Comparison of ENCODE assay signal across 8 cellular contexts in the genomic region with DNA sequence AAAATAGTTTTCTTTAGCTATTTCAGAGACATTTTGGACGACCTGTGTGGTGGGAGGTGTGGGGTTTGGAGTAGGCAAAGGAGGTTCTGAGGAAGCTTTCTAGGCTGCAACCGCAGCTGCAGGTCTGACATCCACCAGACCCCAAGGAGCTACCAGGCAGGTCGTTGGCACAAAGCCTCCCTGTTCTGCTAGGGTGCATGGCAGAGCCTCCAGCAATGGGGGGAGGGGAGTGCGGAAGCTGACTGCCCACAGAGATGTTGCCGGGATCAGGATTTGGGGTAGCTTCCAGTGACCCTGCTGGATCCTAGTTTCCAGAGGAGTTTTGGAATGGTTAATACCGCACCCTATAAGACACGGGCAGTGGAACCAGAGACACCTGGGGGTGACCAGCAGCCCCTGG. TPM values are rescaled to one million over a fixed set of nuclear protein-coding genes. Genes with fewer than 3 reads are reported as not detected.
DNase-seq lines count a peak whose midpoint lies in the region; ATAC-seq and TF ChIP-seq lines count a peak whose summit lies in the region.

No MANE protein-coding gene starts in this region.

- H3K9me3 ChIP-seq in SJCRH30 (replicated peaks): no peaks in the 10 kb centered on the region

- ATAC-seq in foreskin keratinocyte (peak; percentile 20), GM21786 (IDR thresholded peaks at IDR 0.05; ENCODE audit: unreplicated experiment) (no peak), GM21390 (IDR thresholded peaks at IDR 0.05; ENCODE audit: unreplicated experiment) (no peak)

- H3K27ac ChIP-seq in SJCRH30 (no peak overlapping the region), foreskin keratinocyte (peak overlapping the region; percentile 61)

- no peaks in the 10 kb centered on the region for H3K36me3 ChIP-seq in SJCRH30

- H3K4me1 ChIP-seq in SJCRH30: peaks cover under 1% of the 10 kb centered on the region; the same call in 1 of the 2 replicates
- peaks cover 8% of the 10 kb centered on the region for H3K4me1 ChIP-seq in foreskin keratinocyte

- H3K27me3 ChIP-seq in SJCRH30: no peaks in the 10 kb centered on the region
- H3K27me3 ChIP-seq in foreskin keratinocyte: no peaks in the 10 kb centered on the region

- DNase-seq in EH (ENCODE audit: low read depth) (peak; percentile 44), SJCRH30 (peak in 1 of 2 experiments; percentile 14), foreskin keratinocyte (peak; percentile 10 to 17), renal cortical epithelial cell (ENCODE audit: low read depth) (peak; percentile 15), AG08395 (ENCODE audit: low spot score) (no peak), glomerular visceral epithelial cell (ENCODE audit: extremely low spot score) (no peak)

- peak overlapping the region; percentile 62 for H3K4me3 ChIP-seq in SJCRH30

- no peak for TF ChIP-seq CTCF in foreskin keratinocyte (conservative IDR thresholded peaks at IDR 0.05)

RNA-seq across cellular contexts. Expression of a gene that starts 58.4 kb away (rescaled TPM):
- total RNA-seq in SJCRH30 (2014; rRNA removed; shearing (Covaris generic)): 6.0 and 7.4 TPM in 2 replicates
- total RNA-seq in foreskin keratinocyte (28.2 and 29.5 TPM in 2 replicates), renal cortical epithelial cell (11.1 and 15.9 TPM in 2 replicates)
- polyA plus RNA-seq in foreskin keratinocyte: 13.0 and 15.0 TPM in 2 replicates

Comparison
In these comparisons a context has a peak if more than half of its experiments do, and no peak if none do; other contexts are left out.
1. DNase-seq: peak in EH (single experiment), foreskin keratinocyte (2 of 2) and renal cortical epithelial cell (single experiment); none in AG08395 (single experiment) and glomerular visceral epithelial cell (single experiment).